1 cellular context compared by ENCODE assay signal in the genomic region with DNA sequence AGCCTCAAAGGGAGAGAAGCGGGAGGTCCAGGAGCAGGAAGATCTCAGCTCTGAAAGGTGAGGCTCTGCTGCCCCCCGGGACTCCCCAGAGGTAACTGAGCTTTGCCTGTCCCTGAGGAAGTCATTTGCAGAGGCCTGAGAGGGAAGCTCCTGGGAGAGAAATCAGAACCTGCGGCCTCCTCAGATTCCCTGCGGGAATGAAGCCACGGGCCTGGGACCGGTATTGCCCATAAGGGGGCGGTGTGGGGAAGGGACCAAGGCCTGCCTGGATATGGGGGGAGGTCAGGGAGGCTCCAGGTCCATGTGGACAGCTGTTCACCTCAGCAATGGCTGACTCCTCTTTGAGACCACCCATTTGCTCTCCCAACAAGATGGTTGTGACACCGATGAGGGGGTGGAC.
TF ChIP-seq lines count a peak whose summit lies in the region.

No MANE protein-coding gene starts in this region.

TF ChIP-seq in HepG2, 621 proteins besides CTCF, POLR2A, EP300 and RAD21:
- TF ChIP-seq MTA3 (CRISPR knock-in tag; IDR thresholded peaks at IDR 0.05) (no peak), FIP1L1 (IDR thresholded peaks at IDR 0.05; ENCODE audit: borderline replicate concordance, insufficient read depth, low read depth, low read length) (no peak), ZNF543 (CRISPR knock-in tag; IDR thresholded peaks at IDR 0.05) (no peak), TP53 (CRISPR knock-in tag; conservative IDR thresholded peaks at IDR 0.05) (no peak), HNRNPUL1 (IDR thresholded peaks at IDR 0.05; ENCODE audit: low read depth, low read length) (no peak), KDM3A (CRISPR knock-in tag; IDR thresholded peaks at IDR 0.05; ENCODE audit: low read depth) (no peak), KLF12 (CRISPR knock-in tag; IDR thresholded peaks at IDR 0.05; ENCODE audit: borderline replicate concordance) (no peak), ZNF224 (CRISPR knock-in tag; IDR thresholded peaks at IDR 0.05) (no peak), GATAD2A (CRISPR knock-in tag; IDR thresholded peaks at IDR 0.05) (no peak), ZNF546 (CRISPR knock-in tag; conservative IDR thresholded peaks at IDR 0.05) (no peak), PHB2 (IDR thresholded peaks at IDR 0.05; ENCODE audit: partially characterized antibody) (no peak), BHLHE40 (IDR thresholded peaks at IDR 0.05; ENCODE audit: low read length) (no peak), CBX5 (CRISPR knock-in tag; IDR thresholded peaks at IDR 0.05; ENCODE audit: borderline replicate concordance) (no peak), ZNF605 (CRISPR knock-in tag; IDR thresholded peaks at IDR 0.05) (no peak)
- TF ChIP-seq, protein P1, sequence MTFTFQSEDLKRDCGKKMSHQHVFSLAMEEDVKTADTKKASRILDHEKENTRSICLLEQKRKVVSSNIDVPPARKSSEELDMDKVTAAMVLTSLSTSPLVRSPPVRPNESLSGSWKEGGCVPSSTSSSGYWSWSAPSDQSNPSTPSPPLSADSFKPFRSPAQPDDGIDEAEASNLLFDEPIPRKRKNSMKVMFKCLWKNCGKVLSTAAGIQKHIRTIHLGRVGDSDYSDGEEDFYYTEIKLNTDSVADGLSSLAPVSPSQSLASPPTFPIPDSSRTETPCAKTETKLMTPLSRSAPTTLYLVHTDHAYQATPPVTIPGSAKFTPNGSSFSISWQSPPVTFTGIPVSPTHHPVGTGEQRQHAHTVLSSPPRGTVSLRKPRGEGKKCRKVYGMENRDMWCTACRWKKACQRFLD (CRISPR knock-in tag; IDR thresholded peaks at IDR 0.05; ENCODE audit: borderline replicate concordance): no peak
